16 cellular contexts compared by ENCODE assay signal in the genomic region with DNA sequence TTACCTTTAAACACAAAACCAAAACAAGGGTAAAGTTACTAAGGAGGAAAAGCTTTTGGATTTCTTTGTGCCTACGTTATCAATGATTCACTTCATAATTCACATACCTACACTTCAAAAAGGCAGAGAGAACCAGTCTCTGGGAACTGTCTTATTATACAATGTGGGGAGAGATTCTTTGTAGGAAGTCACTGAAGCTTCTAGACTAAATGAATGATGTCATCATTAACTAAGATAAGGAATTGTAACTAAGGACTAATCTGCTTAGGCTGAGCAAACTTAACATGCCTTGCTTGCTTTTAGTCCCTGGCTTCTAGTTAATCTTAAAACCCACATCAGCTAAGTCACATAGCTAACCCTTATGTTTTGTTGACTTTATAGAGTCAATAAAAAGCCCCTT.
DNase-seq lines count a peak whose midpoint lies in the region; FAIRE-seq and TF ChIP-seq lines count a peak whose summit lies in the region.
"Had no signal": no experiment of that assay in that cellular context is flagged by ENCODE, and none has a peak within 500 bp of the region (broad histone marks: within the 10 kb centered on the region; RNA-seq: fewer than 3 reads in every experiment).

No MANE protein-coding gene starts in this region.

- no peaks in the 10 kb centered on the region for H3K27me3 Mint-ChIP-seq in astrocyte (ENCODE audit: low read depth, unreplicated experiment)
- no peaks in the 10 kb centered on the region for H3K27me3 Mint-ChIP-seq in neural progenitor cell (ENCODE audit: insufficient read depth, low read depth)

- no peak for TF ChIP-seq POLR2A in H54 (IDR thresholded peaks at IDR 0.05; ENCODE audit: low read depth, low read length)
- TF ChIP-seq POLR2A in esophagus squamous epithelium (IDR thresholded peaks at IDR 0.05): no peak

- H3K79me2 ChIP-seq in astrocyte (ENCODE audit: insufficient read depth, low read length) (no peaks in the 10 kb centered on the region), hepatocyte (no peaks in the 10 kb centered on the region), neural progenitor cell (ENCODE audit: low read depth) (no peaks in the 10 kb centered on the region)

- no peak overlapping the region for H3K4me2 ChIP-seq in astrocyte (ENCODE audit: low read length)
- peak overlapping the region; percentile 34 for H3K4me2 ChIP-seq in hepatocyte
- H3K4me2 ChIP-seq in neural progenitor cell: no peak overlapping the region
- H3K4me2 ChIP-seq: A549 had no signal

- intact Hi-C loops in esophagus squamous epithelium (cut with DNase I): no loop called here

- DNase-seq in H54 (ENCODE audit: insufficient read length, low spot score) (no peak), astrocyte (ENCODE audit: low read depth) (peak; percentile 52), hepatocyte (ENCODE audit: low spot score) (peak; percentile 24), neural progenitor cell (ENCODE audit: low spot score) (peak; percentile 10), esophagus squamous epithelium (lab: John Stamatoyannopoulos, UW) (no peak), GF-D8 (lab: John Stamatoyannopoulos, UW) (no peak), SK-N-DZ (ENCODE audit: low spot score) (no peak)
- no peak for DNase-seq in stimulated activated CD4-positive, alpha-beta T cell treated with anti-CD3 and anti-CD28 coated beads, Interleukin-2, amount 100 ng/mL, for 24 hours
- DNase-seq: C1 segment of cervical spinal cord, DMS 273 treated with DMSO at 0.1 percent for 48 hours, H9, NCI-H1436, NCI-H2029 treated with DMSO at 0.1 percent for 48 hours, NCI-H510A had no signal

- no peak for TF ChIP-seq CTCF in astrocyte (IDR thresholded peaks at IDR 0.05; ENCODE audit: insufficient read depth, low read depth, low read length)
- TF ChIP-seq CTCF in hepatocyte (IDR thresholded peaks at IDR 0.05; ENCODE audit: poor library complexity): no peak
- TF ChIP-seq CTCF in neural progenitor cell (IDR thresholded peaks at IDR 0.05): no peak
- TF ChIP-seq CTCF in esophagus squamous epithelium (IDR thresholded peaks at IDR 0.05): no peak

- FAIRE-seq in H54 (lab: Jason Lieb, UNC): peak; percentile 52
- FAIRE-seq in astrocyte (lab: Jason Lieb, UNC): no peak
- FAIRE-seq: A549, GM19239 had no signal

- H3K36me3 ChIP-seq in astrocyte (ENCODE audit: insufficient read depth, low read length) (no peaks in the 10 kb centered on the region), hepatocyte (replicated peaks; ENCODE audit: insufficient read depth, low read depth) (no peaks in the 10 kb centered on the region), neural progenitor cell (no peaks in the 10 kb centered on the region), esophagus squamous epithelium (no peaks in the 10 kb centered on the region)

- H3K4me3 Mint-ChIP-seq in astrocyte (ENCODE audit: unreplicated experiment) (no peak overlapping the region), neural progenitor cell (no peak overlapping the region)
- H3K4me3 Mint-ChIP-seq: H9 had no signal

- peaks cover 29% of the 10 kb centered on the region for H3K4me1 Mint-ChIP-seq in astrocyte (ENCODE audit: low read depth, unreplicated experiment)
- H3K4me1 Mint-ChIP-seq in neural progenitor cell: peaks cover 3% of the 10 kb centered on the region

- no peak overlapping the region for H3K4me3 ChIP-seq in astrocyte (ENCODE audit: insufficient read depth, low read depth, low read length)
- H3K4me3 ChIP-seq in hepatocyte: no peak overlapping the region
- no peak overlapping the region for H3K4me3 ChIP-seq in neural progenitor cell
- H3K4me3 ChIP-seq in esophagus squamous epithelium: no peak overlapping the region
- H3K4me3 ChIP-seq: A549 had no signal

- H3K27ac Mint-ChIP-seq in astrocyte (ENCODE audit: unreplicated experiment): peak overlapping the region; percentile 60
- H3K27ac Mint-ChIP-seq in neural progenitor cell: no peak overlapping the region
- H3K27ac Mint-ChIP-seq: H9 had no signal

- no peak overlapping the region for H3K9ac ChIP-seq in astrocyte (ENCODE audit: low read length)
- H3K9ac ChIP-seq in neural progenitor cell: no peak overlapping the region

- H2AFZ ChIP-seq in astrocyte (ENCODE audit: low read depth, low read length) (no peak overlapping the region), hepatocyte (peak overlapping the region; percentile 13), neural progenitor cell (replicated peaks) (no peak overlapping the region)

- H3K4me1 ChIP-seq in astrocyte (ENCODE audit: insufficient read depth, low read length): no peaks in the 10 kb centered on the region
- no peaks in the 10 kb centered on the region for H3K4me1 ChIP-seq in hepatocyte (ENCODE audit: insufficient read depth)
- peaks cover 19% of the 10 kb centered on the region for H3K4me1 ChIP-seq in neural progenitor cell
- no peaks in the 10 kb centered on the region for H3K4me1 ChIP-seq in esophagus squamous epithelium
- H3K4me1 ChIP-seq: A549 had no signal

- H3F3A ChIP-seq in neural progenitor cell (ENCODE audit: low read depth): no peaks in the 10 kb centered on the region

- H3K9me2 ChIP-seq in hepatocyte (replicated peaks; ENCODE audit: insufficient read depth): no peaks in the 10 kb centered on the region

- H3K9me3 ChIP-seq in astrocyte (ENCODE audit: insufficient read depth, low read depth, low read length): no peaks in the 10 kb centered on the region
- H3K9me3 ChIP-seq in hepatocyte (ENCODE audit: low read depth): no peaks in the 10 kb centered on the region
- H3K9me3 ChIP-seq in neural progenitor cell (ENCODE audit: low read depth): no peaks in the 10 kb centered on the region
- no peaks in the 10 kb centered on the region for H3K9me3 ChIP-seq in esophagus squamous epithelium
- H3K9me3 ChIP-seq: A549 had no signal

- H4K20me1 ChIP-seq in astrocyte (ENCODE audit: insufficient read depth, low read length) (no peaks in the 10 kb centered on the region), hepatocyte (ENCODE audit: insufficient read depth, poor library complexity, severe bottlenecking) (no peaks in the 10 kb centered on the region), neural progenitor cell (ENCODE audit: low read depth) (no peaks in the 10 kb centered on the region)

- H3K36me3 Mint-ChIP-seq in astrocyte (ENCODE audit: low read depth, unreplicated experiment): no peaks in the 10 kb centered on the region
- H3K36me3 Mint-ChIP-seq in neural progenitor cell: no peaks in the 10 kb centered on the region

- H3K27me3 ChIP-seq in astrocyte (ENCODE audit: insufficient read depth, low read length): no peaks in the 10 kb centered on the region
- H3K27me3 ChIP-seq in hepatocyte: no peaks in the 10 kb centered on the region
- no peaks in the 10 kb centered on the region for H3K27me3 ChIP-seq in neural progenitor cell
- H3K27me3 ChIP-seq in esophagus squamous epithelium: no peaks in the 10 kb centered on the region

- WGBS in hepatocyte (ENCODE audit: low lambda C conversion rate, missing lambda C conversion rate): 29% methylated on average over 1 of the region's 1 CpG
- WGBS in esophagus squamous epithelium, 2 donors: 20 to 60% methylated on average over 1 of the region's 1 CpG

- H3K27ac ChIP-seq in astrocyte (ENCODE audit: low read depth, low read length) (peak overlapping the region; percentile 74), hepatocyte (peak overlapping the region; percentile 82), neural progenitor cell (no peak overlapping the region), esophagus squamous epithelium (no peak overlapping the region)
- H3K27ac ChIP-seq: A549 had no signal

- no peaks in the 10 kb centered on the region for H3K9me3 Mint-ChIP-seq in astrocyte (ENCODE audit: unreplicated experiment)
- H3K9me3 Mint-ChIP-seq in neural progenitor cell: no peaks in the 10 kb centered on the region
- H3K9me3 Mint-ChIP-seq: H9 had no signal

Comparison
In these comparisons a context has a peak if more than half of its experiments do, and no peak if none do; other contexts are left out.
1. DNase-seq: peak in astrocyte (single experiment), hepatocyte (single experiment) and neural progenitor cell (single experiment); none in H54 (single experiment), esophagus squamous epithelium (single experiment), GF-D8 (single experiment), SK-N-DZ (single experiment) and stimulated activated CD4-positive, alpha-beta T cell treated with anti-CD3 and anti-CD28 coated beads, Interleukin-2, amount 100 ng/mL, for 24 hours (0 of 2).
2. H3K27ac ChIP-seq: peak in astrocyte (single experiment) and hepatocyte (single experiment); none in neural progenitor cell (single experiment) and esophagus squamous epithelium (0 of 4).